1 cellular context compared by ENCODE assay signal in the genomic region with DNA sequence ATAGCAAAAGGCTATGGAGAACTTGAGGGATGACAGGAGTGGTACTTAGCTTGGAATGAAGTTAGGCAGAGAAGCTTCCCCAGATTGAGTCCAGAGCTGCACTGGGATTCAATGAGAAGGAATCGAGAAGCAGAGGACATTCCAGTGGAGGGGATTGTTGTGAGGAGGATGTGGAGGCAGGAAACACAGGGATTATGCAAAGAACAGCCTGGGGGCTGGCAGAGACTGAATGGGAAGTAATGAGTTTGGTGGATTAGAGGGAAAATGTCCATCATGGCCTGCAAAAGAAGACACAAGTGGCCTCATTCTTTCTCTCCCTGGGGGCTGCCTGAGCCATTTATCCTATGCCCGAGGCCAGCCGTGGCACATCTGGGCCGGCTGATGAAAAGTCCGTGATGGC.
TF ChIP-seq lines count a peak whose summit lies in the region.

No MANE protein-coding gene starts in this region.

TF ChIP-seq in IMR-90, 13 proteins besides CTCF, POLR2A, EP300 and RAD21:
- no peak for TF ChIP-seq MXI1 (IDR thresholded peaks at IDR 0.05; ENCODE audit: borderline replicate concordance, low read depth, low read length)
